15 cellular contexts compared by ENCODE assay signal in the genomic region with DNA sequence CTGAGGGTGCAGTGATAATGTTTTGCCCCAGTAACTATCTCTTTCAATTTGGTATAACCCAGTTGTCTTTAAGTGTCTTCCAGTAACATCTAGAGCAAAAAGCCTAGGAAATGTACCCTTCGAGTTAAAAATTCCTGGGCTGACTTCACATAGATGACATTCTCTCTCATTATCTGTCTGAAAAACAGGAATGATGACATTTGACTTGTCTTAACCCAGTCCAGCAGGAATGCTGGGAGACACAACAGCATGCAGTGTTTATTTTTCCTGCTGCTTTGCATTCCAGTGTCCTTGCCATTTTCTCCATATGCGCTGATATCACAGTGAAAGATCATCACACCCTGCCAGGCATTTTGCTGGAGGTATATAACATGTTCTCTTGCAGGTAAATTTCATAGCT.
A peak's percentile ranks its signal among the peaks of the same experiment; 100 is the strongest.
DNase-seq lines count a peak whose midpoint lies in the region; ATAC-seq and TF ChIP-seq lines count a peak whose summit lies in the region.
"Had no signal": no experiment of that assay in that cellular context is flagged by ENCODE, and none has a peak within 500 bp of the region (broad histone marks: within the 10 kb centered on the region; RNA-seq: fewer than 3 reads in every experiment).

No MANE protein-coding gene starts in this region.

- DNase-seq in EH (ENCODE audit: low read depth) = peak; percentile 96
- no peak for DNase-seq in endothelial cell (ENCODE audit: low spot score)
- no peak for DNase-seq in nephron progenitor cell
- DNase-seq in dedifferentiated amniotic fluid mesenchymal stem cell (ENCODE audit: extremely low spot score) = no peak
- DNase-seq in activated CD4-positive, alpha-beta T cell treated with anti-CD3 and anti-CD28 coated beads for 1 hour = no peak
- DNase-seq: adrenal gland, DMS153, lower lobe of right lung, NCI-H2171 had no signal

- TF ChIP-seq CTCF in Loucy (conservative IDR thresholded peaks at IDR 0.05; ENCODE audit: low read length) = no peak
- no peak for TF ChIP-seq CTCF in endothelial cell (IDR thresholded peaks at IDR 0.05; ENCODE audit: unreplicated experiment)
- TF ChIP-seq CTCF in nephron progenitor cell (IDR thresholded peaks at IDR 0.05) = no peak

- no peaks in the 10 kb centered on the region for H4K20me1 ChIP-seq in Loucy (ENCODE audit: insufficient read depth, low read length, poor library complexity, severe bottlenecking)

- H3K4me1 ChIP-seq in Loucy (ENCODE audit: insufficient read depth, low read length, poor library complexity, severe bottlenecking) = peaks cover 39% of the 10 kb centered on the region
- H3K4me1 ChIP-seq: adrenal gland, lower lobe of right lung had no signal

- H3K4me2 ChIP-seq in Loucy (ENCODE audit: low read depth, low read length, poor library complexity, severe bottlenecking) = no peak overlapping the region

- no peak overlapping the region for H3K9ac ChIP-seq in Loucy (ENCODE audit: low read depth, low read length, poor library complexity, severe bottlenecking)

- H3K27ac Mint-ChIP-seq in endothelial cell (ENCODE audit: unreplicated experiment) = peak overlapping the region; percentile 81
- H3K27ac Mint-ChIP-seq in nephron progenitor cell = peak overlapping the region; percentile 11
- H3K27ac Mint-ChIP-seq: activated T-helper 2 cell treated with anti-CD3 and anti-CD28 coated beads, Interferon-gamma antibody, Interleukin-2, Interleukin-4, amounts not matched to agents 10 μg/mL and 5 μg/mL and 100 μg/mL, durations not matched to agents 14 hours and 24 hours and 36 hours; B cell had no signal

- H3K27me3 ChIP-seq in Loucy (ENCODE audit: insufficient read depth, low read length, poor library complexity, severe bottlenecking) = no peaks in the 10 kb centered on the region
- H3K27me3 ChIP-seq: adrenal gland had no signal

- peaks cover 16% of the 10 kb centered on the region for H3K4me1 Mint-ChIP-seq in endothelial cell (ENCODE audit: unreplicated experiment)
- peaks cover 58% of the 10 kb centered on the region for H3K4me1 Mint-ChIP-seq in nephron progenitor cell

- H3K27me3 Mint-ChIP-seq in endothelial cell (ENCODE audit: unreplicated experiment) (no peaks in the 10 kb centered on the region), nephron progenitor cell (ENCODE audit: low read depth, poor library complexity) (peaks cover 4% of the 10 kb centered on the region)

- H3K9me3 Mint-ChIP-seq in endothelial cell (ENCODE audit: unreplicated experiment) (no peaks in the 10 kb centered on the region), nephron progenitor cell (no peaks in the 10 kb centered on the region)
- H3K9me3 Mint-ChIP-seq: activated T-helper 2 cell treated with anti-CD3 and anti-CD28 coated beads, Interferon-gamma antibody, Interleukin-2, Interleukin-4, amounts not matched to agents 10 μg/mL and 5 μg/mL and 100 μg/mL, durations not matched to agents 14 hours and 24 hours and 36 hours had no signal

- H2AFZ ChIP-seq in Loucy (ENCODE audit: low read length) = peak overlapping the region; percentile 22; the same call in 1 of the 2 replicates

- no peaks in the 10 kb centered on the region for H3F3A ChIP-seq in Loucy (ENCODE audit: low read depth)

- H3K36me3 Mint-ChIP-seq in endothelial cell (ENCODE audit: low read depth, unreplicated experiment) (peaks cover 13% of the 10 kb centered on the region), nephron progenitor cell (ENCODE audit: low read depth) (peaks cover 92% of the 10 kb centered on the region)

- H3K4me3 ChIP-seq in Loucy (ENCODE audit: low read length, poor library complexity, severe bottlenecking) = no peak overlapping the region
- H3K4me3 ChIP-seq: adrenal gland, lower lobe of right lung had no signal

- no peaks in the 10 kb centered on the region for H3K36me3 ChIP-seq in Loucy (ENCODE audit: insufficient read depth, low read length)
- H3K36me3 ChIP-seq: adrenal gland had no signal

- no peaks in the 10 kb centered on the region for H3K9me3 ChIP-seq in Loucy (ENCODE audit: insufficient read depth, low read depth, low read length)
- H3K9me3 ChIP-seq: adrenal gland, lower lobe of right lung had no signal

- no peaks in the 10 kb centered on the region for H3K9me2 ChIP-seq in Loucy (replicated peaks; ENCODE audit: low read depth, low read length)

- H3K4me3 Mint-ChIP-seq in endothelial cell (ENCODE audit: unreplicated experiment) (no peak overlapping the region), nephron progenitor cell (no peak overlapping the region)
- H3K4me3 Mint-ChIP-seq: B cell had no signal

- H3K79me2 ChIP-seq in Loucy (ENCODE audit: insufficient read depth, low read length) = no peaks in the 10 kb centered on the region

- ATAC-seq in GM21576 (IDR thresholded peaks at IDR 0.05; ENCODE audit: unreplicated experiment) = no peak
- no peak for ATAC-seq in GM18867 (IDR thresholded peaks at IDR 0.05; ENCODE audit: unreplicated experiment)
- ATAC-seq: lower lobe of right lung, Panc1 had no signal
